15 cellular contexts compared by ENCODE assay signal in the genomic region with DNA sequence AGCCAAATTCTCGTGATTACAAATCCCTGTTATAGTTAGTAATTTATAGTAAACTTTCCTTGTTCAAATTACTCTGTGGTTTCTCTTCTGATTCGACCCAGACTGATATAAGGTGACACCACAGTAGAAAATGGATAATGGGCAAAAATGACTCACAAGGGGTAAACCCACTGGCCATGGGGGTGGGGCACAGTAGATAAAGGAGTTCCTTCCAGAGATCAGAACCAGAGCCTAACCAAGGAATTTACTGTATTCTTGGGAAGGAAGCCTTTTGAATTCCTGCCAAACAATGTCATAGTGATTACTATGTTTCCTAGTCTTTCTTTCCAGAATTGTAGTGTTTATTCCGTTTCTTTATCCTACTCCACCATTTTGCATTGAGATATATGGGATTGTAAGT. TPM values are rescaled to one million over a fixed set of nuclear protein-coding genes. Genes with fewer than 3 reads are reported as not detected.
DNase-seq lines count a peak whose midpoint lies in the region; ATAC-seq, FAIRE-seq and TF ChIP-seq lines count a peak whose summit lies in the region.
"Had no signal": no experiment of that assay in that cellular context is flagged by ENCODE, and none has a peak within 500 bp of the region (broad histone marks: within the 10 kb centered on the region; RNA-seq: fewer than 3 reads in every experiment).

No MANE protein-coding gene starts in this region.

- no peaks in the 10 kb centered on the region for H3K79me2 ChIP-seq in K562 (ENCODE audit: control insufficient read depth, insufficient read depth, low read length)

- H3K4me1 Mint-ChIP-seq in activated naive CD4-positive, alpha-beta T cell treated with anti-CD3 and anti-CD28 coated beads for 36 hours (ENCODE audit: low read depth), result peaks cover 30% of the 10 kb centered on the region

- no peaks in the 10 kb centered on the region for H3K9me3 Mint-ChIP-seq in activated naive CD4-positive, alpha-beta T cell treated with anti-CD3 and anti-CD28 coated beads for 36 hours
- H3K9me3 Mint-ChIP-seq: activated T-helper 2 cell treated with anti-CD3 and anti-CD28 coated beads, Interferon-gamma antibody, Interleukin-2, Interleukin-4, amounts not matched to agents 10 μg/mL and 5 μg/mL and 100 μg/mL, durations not matched to agents 14 hours and 24 hours and 36 hours; T-helper 2 cell treated with Interferon-gamma antibody and Interleukin-4, amounts not matched to agents 5 μg/mL and 100 μg/mL, for 36 hours had no signal

- no peaks in the 10 kb centered on the region for H4K20me1 ChIP-seq in K562 (replicated peaks; ENCODE audit: control insufficient read depth, insufficient read depth, low read length)

- H3K4me1 ChIP-seq in K562 (replicated peaks in 1 of 2; ENCODE audit: control insufficient read depth in 2 of 2, insufficient read depth in 2 of 2, low read length in 2 of 2), result peaks cover 0 to 9% of the 10 kb centered on the region in 2 experiments; a peak in 3 of 5 replicates

- DNase-seq in activated naive CD4-positive, alpha-beta T cell treated with anti-CD3 and anti-CD28 coated beads for 36 hours, result peak; percentile 61
- DNase-seq in activated naive CD4-positive, alpha-beta T cell (lab: John Stamatoyannopoulos, UW), result no peak
- DNase-seq in HT1080 (ENCODE audit: low read depth), result peak; percentile 68
- DNase-seq in K562 (ENCODE audit: extremely low read depth in 1 of 4, low spot score in 3 of 4), result peak in 2 of 4 experiments; percentile 60 to 67
- DNase-seq in stimulated activated naive CD8-positive, alpha-beta T cell treated with anti-CD3 and anti-CD28 coated beads, Interleukin-15, Interleukin-2, amounts not matched to agents 100 U/mL and 50 U/mL, for 24 hours, result peak; percentile 62
- no peak for DNase-seq in SW480 (ENCODE audit: low spot score)
- DNase-seq in H7, result no peak
- DNase-seq: dorsolateral prefrontal cortex, hypothalamus, mucosa of descending colon, right lobe of liver had no signal

- peaks cover 3% of the 10 kb centered on the region for H3K27me3 Mint-ChIP-seq in activated naive CD4-positive, alpha-beta T cell treated with anti-CD3 and anti-CD28 coated beads for 36 hours (ENCODE audit: low read depth)

- no peaks in the 10 kb centered on the region for H3K9me3 ChIP-seq in K562 (replicated peaks; ENCODE audit: control insufficient read depth, insufficient read depth, low read depth, low read length)
- H3K9me3 ChIP-seq: mucosa of descending colon, right lobe of liver had no signal

- no peak for FAIRE-seq in K562 (lab: Jason Lieb, UNC)

- ATAC-seq in K562 (peak; percentile 12; the same call in 2 of the 3 replicates), HG02840 (IDR thresholded peaks at IDR 0.05; ENCODE audit: low FRiP score, unreplicated experiment) (no peak)
- peak; percentile 71 for ATAC-seq in stimulated activated naive CD8-positive, alpha-beta T cell treated with anti-CD3 and anti-CD28 coated beads, Interleukin-15, Interleukin-2, amounts not matched to agents 100 U/mL and 50 U/mL, for 24 hours
- ATAC-seq: mucosa of descending colon, right lobe of liver had no signal

- H3K27ac ChIP-seq in K562 (ENCODE audit: extremely low read depth, low read depth, low read length), result no peak overlapping the region
- H3K27ac ChIP-seq: dorsolateral prefrontal cortex, right lobe of liver had no signal

- H3K36me3 Mint-ChIP-seq in activated naive CD4-positive, alpha-beta T cell treated with anti-CD3 and anti-CD28 coated beads for 36 hours (ENCODE audit: low read depth), result peaks cover 1% of the 10 kb centered on the region

- TF ChIP-seq RAD21 in K562 (CRISPR knock-in tag; conservative IDR thresholded peaks at IDR 0.05 in 1 of 2, IDR thresholded peaks at IDR 0.05 in 1 of 2), result no peak

- POLR2A ChIA-PET in K562 (lab: Yijun Ruan, JAX), result interaction anchor here (0.9 to 4.3 kb wide), 6 partner anchors 11 to 28 kb away, joined by 3 to 99 read pairs (median 6); a partner anchor contains a TSS

- in situ Hi-C loops in K562 (cut with MboI), result no loop called here

- no peak overlapping the region for H2AFZ ChIP-seq in K562 (ENCODE audit: low read depth, low read length)

- peak overlapping the region; percentile 83 for H3K27ac Mint-ChIP-seq in activated naive CD4-positive, alpha-beta T cell treated with anti-CD3 and anti-CD28 coated beads for 36 hours
- H3K27ac Mint-ChIP-seq: activated T-helper 2 cell treated with anti-CD3 and anti-CD28 coated beads, Interferon-gamma antibody, Interleukin-2, Interleukin-4, amounts not matched to agents 10 μg/mL and 5 μg/mL and 100 μg/mL, durations not matched to agents 14 hours and 24 hours and 36 hours; T-helper 2 cell treated with Interferon-gamma antibody and Interleukin-4, amounts not matched to agents 5 μg/mL and 100 μg/mL, for 36 hours had no signal

- H3K27me3 ChIP-seq in K562 (ENCODE audit: control insufficient read depth in 2 of 2, insufficient read depth in 2 of 2, low read length in 2 of 2) (no peaks in the 10 kb centered on the region), H7 (ENCODE audit: control insufficient read depth, insufficient read depth, low read length) (no peaks in the 10 kb centered on the region)
- H3K27me3 ChIP-seq: dorsolateral prefrontal cortex, right lobe of liver had no signal

- no peak for TF ChIP-seq POLR2A in K562 (conservative IDR thresholded peaks at IDR 0.05)

- no peaks in the 10 kb centered on the region for H3K9me1 ChIP-seq in K562 (ENCODE audit: control insufficient read depth, insufficient read depth, low read length)

- TF ChIP-seq EP300 in K562 (IDR thresholded peaks at IDR 0.05; ENCODE audit: low read length), result no peak

- intact Hi-C loops in activated naive CD4-positive, alpha-beta T cell treated with anti-CD3 and anti-CD28 coated beads for 36 hours (cut with micrococcal nuclease), result loop anchor here (1.0 to 2.0 kb wide), 4 partner anchors 20 to 57 kb away; a partner anchor contains a TSS
- intact Hi-C loops in K562 (cut with micrococcal nuclease), result loop anchor here (5.0 kb wide), 1 partner anchor 33 kb away; no protein-coding TSS in a partner anchor

- WGBS in K562 (ENCODE audit: insufficient coverage, low coverage, missing lambda C conversion rate), result 0% methylated on average over 3 of the region's 3 CpGs

- H3K4me3 ChIP-seq in K562 (no peak overlapping the region), H7 (ENCODE audit: insufficient read depth, low read depth, low read length) (no peak overlapping the region)
- H3K4me3 ChIP-seq: dorsolateral prefrontal cortex, mucosa of descending colon, right lobe of liver had no signal

- CTCF ChIA-PET in activated naive CD4-positive, alpha-beta T cell treated with anti-CD3 and anti-CD28 coated beads for 36 hours (lab: Charles Lee), result interaction anchor here (0.7 to 1.5 kb wide), 7 partner anchors 10 to 353 kb away, joined by 3 to 9 read pairs (median 3); no protein-coding TSS in a partner anchor
- CTCF ChIA-PET in K562 (lab: Yijun Ruan, JAX; ENCODE audit: low intra/inter-chr PET ratio), result no interaction called here

- TF ChIP-seq CTCF in K562 (IDR thresholded peaks at IDR 0.05 in 2 of 3, conservative IDR thresholded peaks at IDR 0.05 in 1 of 3; ENCODE audit: insufficient read depth in 2 of 3, low read depth in 1 of 3, low read length in 3 of 3), result no peak

- no peak overlapping the region for H3K4me2 ChIP-seq in K562 (ENCODE audit: insufficient read depth, low read length)

- H3K9ac ChIP-seq in K562 (ENCODE audit: insufficient read depth in 1 of 2, low read depth in 2 of 2, low read length in 2 of 2), result no peak overlapping the region

- no peak overlapping the region for H3K4me3 Mint-ChIP-seq in activated naive CD4-positive, alpha-beta T cell treated with anti-CD3 and anti-CD28 coated beads for 36 hours
- H3K4me3 Mint-ChIP-seq: T-helper 2 cell treated with Interferon-gamma antibody and Interleukin-4, amounts not matched to agents 5 μg/mL and 100 μg/mL, for 36 hours had no signal

- BruUV-seq in K562 (replicated peaks; lab: Mats Ljungman, UMichigan), result no TSS peak

- H3K36me3 ChIP-seq in K562 (ENCODE audit: control insufficient read depth, insufficient read depth, low read length) (no peaks in the 10 kb centered on the region), H7 (replicated peaks; ENCODE audit: control insufficient read depth, insufficient read depth, low read length) (no peaks in the 10 kb centered on the region; the same call in 1 of the 2 replicates)
- H3K36me3 ChIP-seq: right lobe of liver had no signal

RNA-seq across cellular contexts. Expression of a gene that starts 21.9 kb away (rescaled TPM):
- 10 to 100 TPM; 11.7 to 12.9 TPM for total RNA-seq in activated naive CD4-positive, alpha-beta T cell treated with anti-CD3 and anti-CD28 coated beads for 36 hours
- total RNA-seq in HT1080 (2014; rRNA removed; shearing (Covaris generic)), result 7.2 and 8.7 TPM in 2 replicates
- 2.1 and 2.7 TPM in 2 replicates for polyA plus RNA-seq in HT1080 (2015; cell fraction: cytosol; rRNA removed)
- polyA plus RNA-seq in HT1080 (2015; cell fraction: nucleus; rRNA removed), result 26.6 and 28.4 TPM in 2 replicates
- total RNA-seq in K562 (2011; cell fraction: chromatin; rRNA removed; ENCODE audit: low replicate concordance), result 458 and 1,073 TPM in 2 replicates
- 474 and 541 TPM in 2 replicates for total RNA-seq in K562 (2011; cell fraction: nucleolus; rRNA removed)
- 882 and 1,501 TPM in 2 replicates for total RNA-seq in K562 (2011; cell fraction: nucleoplasm; rRNA removed)
- total RNA-seq in K562 (2014; rRNA removed) (55.3 and 100 TPM in 2 replicates), K562 (2014; rRNA removed; fragmentation: Illumina TruSeq; extraction: Trizol) (177 and 218 TPM in 2 replicates), K562 (2015; rRNA removed; fragmentation: Illumina TruSeq; extraction: Trizol) (130 and 149 TPM in 2 replicates), K562 (2021) (77.8 and 106 TPM in 2 replicates)
- polyA plus RNA-seq in K562 (2011; rRNA removed) (147 and 182 TPM in 2 replicates), K562 (2014; fragmentation: Illumina TruSeq; extraction: Trizol) (43.2 and 59.7 TPM in 2 replicates), K562 (2014; fragmentation: Nextera tagmentation; extraction: Ambion mirVana) (10 to 100 TPM; 44.2 to 67.6 TPM), K562 (2014; rRNA removed) (77.9 and 119 TPM in 2 replicates)
- polyA plus RNA-seq in K562 (2011; cell fraction: cytosol; rRNA removed), result 8.2 and 35.8 TPM in 2 replicates
- 165 and 195 TPM in 2 replicates for polyA plus RNA-seq in K562 (2011; cell fraction: nucleus; rRNA removed)
- 21.0 and 54.8 TPM in 2 replicates for polyA plus RNA-seq in K562 (2012)
- polyA minus RNA-seq in K562 (2011; rRNA and poly(A)+ RNA removed), result 251 and 360 TPM in 2 replicates
- polyA minus RNA-seq in K562 (2011; cell fraction: cytosol; rRNA and poly(A)+ RNA removed), result 17.0 and 22.7 TPM in 2 replicates
- 714 and 1,502 TPM in 2 replicates for polyA minus RNA-seq in K562 (2011; cell fraction: nucleus; rRNA and poly(A)+ RNA removed)
- 19.6 and 22.2 TPM in 2 replicates for total RNA-seq in H7 (2014; rRNA removed; shearing (Covaris generic))

RNA-seq across cellular contexts. Expression of a gene that starts 29.0 kb away (rescaled TPM):
- total RNA-seq in activated naive CD4-positive, alpha-beta T cell treated with anti-CD3 and anti-CD28 coated beads for 36 hours, result under 1 TPM; 0.38 to 0.40 TPM
- 0.07 and 0.14 TPM in 2 replicates for total RNA-seq in HT1080 (2014; rRNA removed; shearing (Covaris generic))
- polyA plus RNA-seq in HT1080 (2015; cell fraction: cytosol; rRNA removed), result 0.26 and 0.73 TPM in 2 replicates
- 0.10 and 1.7 TPM in 2 replicates for polyA plus RNA-seq in HT1080 (2015; cell fraction: nucleus; rRNA removed)
- 0.32 TPM in 1 of 2 replicates, not detected in the other for total RNA-seq in K562 (2011; cell fraction: chromatin; rRNA removed; ENCODE audit: low replicate concordance)
- 0.17 and 0.26 TPM in 2 replicates for total RNA-seq in K562 (2011; cell fraction: nucleolus; rRNA removed)
- total RNA-seq in K562 (2011; cell fraction: nucleoplasm; rRNA removed), result not detected in 2 replicates
- total RNA-seq in K562 (2014; rRNA removed) (0.12 and 0.27 TPM in 2 replicates), K562 (2014; rRNA removed; fragmentation: Illumina TruSeq; extraction: Trizol) (not detected in 2 replicates), K562 (2015; rRNA removed; fragmentation: Illumina TruSeq; extraction: Trizol) (not detected in 2 replicates), K562 (2021) (not detected in 2 replicates)
- polyA plus RNA-seq in K562 (2011; rRNA removed) (0.08 and 0.18 TPM in 2 replicates), K562 (2014; fragmentation: Illumina TruSeq; extraction: Trizol) (not detected in 2 replicates), K562 (2014; fragmentation: Nextera tagmentation; extraction: Ambion mirVana) (not detected), K562 (2014; rRNA removed) (not detected in 2 replicates)
- polyA plus RNA-seq in K562 (2011; cell fraction: cytosol; rRNA removed), result not detected in 2 replicates
- polyA plus RNA-seq in K562 (2011; cell fraction: nucleus; rRNA removed), result 0.20 and 0.28 TPM in 2 replicates
- polyA plus RNA-seq in K562 (2012), result 0.03 and 0.15 TPM in 2 replicates
- polyA minus RNA-seq in K562 (2011; rRNA and poly(A)+ RNA removed), result 0.07 and 0.33 TPM in 2 replicates
- not detected in 2 replicates for polyA minus RNA-seq in K562 (2011; cell fraction: cytosol; rRNA and poly(A)+ RNA removed)
- 0.27 and 0.78 TPM in 2 replicates for polyA minus RNA-seq in K562 (2011; cell fraction: nucleus; rRNA and poly(A)+ RNA removed)
- total RNA-seq in H7 (2014; rRNA removed; shearing (Covaris generic)), result 0.07 and 0.15 TPM in 2 replicates
- polyA plus RNA-seq: BJ had no signal

Comparison
In these comparisons a context has a peak if more than half of its experiments do, and no peak if none do; other contexts are left out.
1. DNase-seq: peak in activated naive CD4-positive, alpha-beta T cell treated with anti-CD3 and anti-CD28 coated beads for 36 hours (single experiment), HT1080 (single experiment) and stimulated activated naive CD8-positive, alpha-beta T cell treated with anti-CD3 and anti-CD28 coated beads, Interleukin-15, Interleukin-2, amounts not matched to agents 100 U/mL and 50 U/mL, for 24 hours (single experiment); none in activated naive CD4-positive, alpha-beta T cell (0 of 4), SW480 (single experiment) and H7 (single experiment).